ENCODE assay signal across 8 cellular contexts in genomic region chr1:153774780-153775431, GRCh38. TPM values are rescaled to one million over a fixed set of nuclear protein-coding genes. Genes with fewer than 3 reads are reported as not detected.
DNase-seq lines count a peak whose midpoint lies in the region; ATAC-seq and TF ChIP-seq lines count a peak whose summit lies in the region.

Gene SLC27A3 (plus strand): TSS chr1:153775407. CDS start chr1:153775498, 91 bp downstream.

- ATAC-seq in GM19467 (IDR thresholded peaks at IDR 0.05; ENCODE audit: unreplicated experiment), result peak; percentile 14
- peak; percentile 29 for ATAC-seq in activated T-cell treated with anti-CD3 and anti-CD28 coated beads, Interleukin-2, amount 50 U/mL, for 72 hours (replicated peaks in 1 of 2)
- ATAC-seq in natural killer cell treated with Interleukin-12 subunit alpha and Interleukin-12 subunit beta and Interleukin-15 and Interleukin-18, amount 100 ng/mL, for 72 hours, result peak; percentile 76 to 82

- H3K4me1 Mint-ChIP-seq in CD8-positive, alpha-beta memory T cell, result peaks cover 37 to 41% (median 41%) of the 10 kb centered on the region in 3 donors
- H3K4me1 Mint-ChIP-seq in activated T-cell treated with anti-CD3 and anti-CD28 coated beads, Interleukin-2, amount 50 U/mL, for 72 hours (ENCODE audit: low read depth), result peaks cover 23% of the 10 kb centered on the region
- H3K4me1 Mint-ChIP-seq in natural killer cell treated with Interleukin-12 subunit alpha and Interleukin-12 subunit beta and Interleukin-15 and Interleukin-18, amount 100 ng/mL, for 72 hours (ENCODE audit: low read depth in 2 of 2), result peaks cover 42 to 50% of the 10 kb centered on the region in 2 donors

- H3K9me3 Mint-ChIP-seq in CD8-positive, alpha-beta memory T cell, result no peaks in the 10 kb centered on the region
- H3K9me3 Mint-ChIP-seq in activated T-cell treated with anti-CD3 and anti-CD28 coated beads, Interleukin-2, amount 50 U/mL, for 72 hours, result no peaks in the 10 kb centered on the region
- no peaks in the 10 kb centered on the region for H3K9me3 Mint-ChIP-seq in natural killer cell treated with Interleukin-12 subunit alpha and Interleukin-12 subunit beta and Interleukin-15 and Interleukin-18, amount 100 ng/mL, for 72 hours

- DNase-seq in CD8-positive, alpha-beta memory T cell, result peak in 1 of 5 donors; percentile 58
- peak; percentile 84 for DNase-seq in NCI-H1105 treated with DMSO at 0.1 percent for 48 hours (lab: John Stamatoyannopoulos, UW)
- no peak for DNase-seq in activated T-cell treated with anti-CD3 and anti-CD28 coated beads, Interleukin-2, amount 50 U/mL, for 72 hours
- DNase-seq in fibroblast of villous mesenchyme (ENCODE audit: low read depth), result peak; percentile 65
- peak; percentile 76 for DNase-seq in natural killer cell treated with Interleukin-12 subunit alpha and Interleukin-12 subunit beta and Interleukin-15 and Interleukin-18, amount 100 ng/mL, for 72 hours (ENCODE audit: low spot score)
- DNase-seq in activated gamma-delta T cell treated with Interleukin-2 at 50 U/mL for 16 hours, result no peak
- no peak for DNase-seq in NOMO-1 treated with DMSO at 0.1 percent for 48 hours (lab: John Stamatoyannopoulos, UW; ENCODE audit: unreplicated experiment)

- no peaks in the 10 kb centered on the region for H3K36me3 ChIP-seq in CD8-positive, alpha-beta memory T cell (ENCODE audit: insufficient read depth, low read length)

- H3K27me3 ChIP-seq in CD8-positive, alpha-beta memory T cell (ENCODE audit: insufficient read depth, low read length, poor library complexity, severe bottlenecking), result no peaks in the 10 kb centered on the region

- H3K27me3 Mint-ChIP-seq in CD8-positive, alpha-beta memory T cell, result no peaks in the 10 kb centered on the region
- H3K27me3 Mint-ChIP-seq in activated T-cell treated with anti-CD3 and anti-CD28 coated beads, Interleukin-2, amount 50 U/mL, for 72 hours (ENCODE audit: low read depth), result no peaks in the 10 kb centered on the region
- no peaks in the 10 kb centered on the region for H3K27me3 Mint-ChIP-seq in natural killer cell treated with Interleukin-12 subunit alpha and Interleukin-12 subunit beta and Interleukin-15 and Interleukin-18, amount 100 ng/mL, for 72 hours

- peak within 1 kb of the TSS; percentile 86 to 96 (median 90) for H3K4me3 Mint-ChIP-seq in CD8-positive, alpha-beta memory T cell
- peak within 1 kb of the TSS; percentile 83 to 84 for H3K4me3 Mint-ChIP-seq in activated T-cell treated with anti-CD3 and anti-CD28 coated beads, Interleukin-2, amount 50 U/mL, for 72 hours
- H3K4me3 Mint-ChIP-seq in natural killer cell treated with Interleukin-12 subunit alpha and Interleukin-12 subunit beta and Interleukin-15 and Interleukin-18, amount 100 ng/mL, for 72 hours, result peak within 1 kb of the TSS; percentile 91

- H3K4me1 ChIP-seq in CD8-positive, alpha-beta memory T cell (ENCODE audit: insufficient read depth, low read length), result peaks cover 19% of the 10 kb centered on the region

- peak within 1 kb of the TSS; percentile 74 for H3K4me3 ChIP-seq in CD8-positive, alpha-beta memory T cell (ENCODE audit: low read length)
- H3K4me3 ChIP-seq in fibroblast of villous mesenchyme (ENCODE audit: low read depth, low read length), result peak within 1 kb of the TSS; percentile 66

- H3K27ac Mint-ChIP-seq in CD8-positive, alpha-beta memory T cell, result peak within 1 kb of the TSS; percentile 76 to 99 (median 88)
- no peak within 1 kb of the TSS for H3K27ac Mint-ChIP-seq in activated T-cell treated with anti-CD3 and anti-CD28 coated beads, Interleukin-2, amount 50 U/mL, for 72 hours
- peak within 1 kb of the TSS; percentile 84 to 92 for H3K27ac Mint-ChIP-seq in natural killer cell treated with Interleukin-12 subunit alpha and Interleukin-12 subunit beta and Interleukin-15 and Interleukin-18, amount 100 ng/mL, for 72 hours

- CTCF ChIA-PET in CD8-positive, alpha-beta memory T cell (lab: Charles Lee), result interaction anchor here (0.9 to 1.7 kb wide), 2 partner anchors 170 to 205 kb away, joined by 3 to 5 read pairs; no protein-coding TSS in a partner anchor

- H3K27ac ChIP-seq in CD8-positive, alpha-beta memory T cell (ENCODE audit: low read depth, low read length), result peak within 1 kb of the TSS; percentile 65

- H3K9me3 ChIP-seq in CD8-positive, alpha-beta memory T cell (ENCODE audit: low read length), result no peaks in the 10 kb centered on the region

- POLR2A ChIA-PET in CD8-positive, alpha-beta memory T cell (lab: Charles Lee), result interaction anchor here (0.6 to 1.6 kb wide), 10 partner anchors 9 to 239 kb away, joined by 3 to 9 read pairs (median 4); partner anchors contain the start of genes GATAD2B, RAB13, RPS27 and S100A4

- TF ChIP-seq CTCF in fibroblast of villous mesenchyme (IDR thresholded peaks at IDR 0.05; ENCODE audit: insufficient read depth, low read depth, low read length), result no peak

- peaks cover 0 to 40% (median 2%) of the 10 kb centered on the region in 3 donors for H3K36me3 Mint-ChIP-seq in CD8-positive, alpha-beta memory T cell
- peaks cover 2 to 3% of the 10 kb centered on the region in 2 donors for H3K36me3 Mint-ChIP-seq in activated T-cell treated with anti-CD3 and anti-CD28 coated beads, Interleukin-2, amount 50 U/mL, for 72 hours (ENCODE audit: insufficient read depth in 2 of 2)
- no peaks in the 10 kb centered on the region for H3K36me3 Mint-ChIP-seq in natural killer cell treated with Interleukin-12 subunit alpha and Interleukin-12 subunit beta and Interleukin-15 and Interleukin-18, amount 100 ng/mL, for 72 hours

RNA-seq across cellular contexts. Expression of gene SLC27A3, which starts in this region (rescaled TPM):
- total RNA-seq in CD8-positive, alpha-beta memory T cell, result 10 to 100 TPM in 1 of 2 experiments, 1 to 10 TPM in 1; 9.9 to 11.3 TPM
- 29.3 TPM for polyA plus RNA-seq in CD8-positive, alpha-beta memory T cell
- 1 to 10 TPM; 5.6 to 8.3 TPM for total RNA-seq in activated T-cell treated with anti-CD3 and anti-CD28 coated beads, Interleukin-2, amount 50 U/mL, for 72 hours
- total RNA-seq in fibroblast of villous mesenchyme, result 6.9 and 14.8 TPM in 2 replicates
- total RNA-seq in natural killer cell treated with Interleukin-12 subunit alpha and Interleukin-12 subunit beta and Interleukin-15 and Interleukin-18, amount 100 ng/mL, for 72 hours, result 10 to 100 TPM; 33.6 to 69.9 TPM

Comparison
In these comparisons a context has a peak if more than half of its experiments do, and no peak if none do; other contexts are left out.
1. DNase-seq: peak in NCI-H1105 treated with DMSO at 0.1 percent for 48 hours (single experiment), fibroblast of villous mesenchyme (single experiment) and natural killer cell treated with Interleukin-12 subunit alpha and Interleukin-12 subunit beta and Interleukin-15 and Interleukin-18, amount 100 ng/mL, for 72 hours (single experiment); none in activated T-cell treated with anti-CD3 and anti-CD28 coated beads, Interleukin-2, amount 50 U/mL, for 72 hours (0 of 2), activated gamma-delta T cell treated with Interleukin-2 at 50 U/mL for 16 hours (single experiment) and NOMO-1 treated with DMSO at 0.1 percent for 48 hours (single experiment).
2. ATAC-seq: peak in every context shown above with its lines; median percentile 79 in natural killer cell treated with Interleukin-12 subunit alpha and Interleukin-12 subunit beta and Interleukin-15 and Interleukin-18, amount 100 ng/mL, for 72 hours; 29 in activated T-cell treated with anti-CD3 and anti-CD28 coated beads, Interleukin-2, amount 50 U/mL, for 72 hours; 14 in GM19467.
3. Peak in every context shown above with its lines, with median percentiles within 50 percentile points of each other: H3K4me3 Mint-ChIP-seq.